Comparison of ENCODE assay signal across 11 cellular contexts in genomic region chr20:19827818-19828217, GRCh38.
DNase-seq lines count a peak whose midpoint lies in the region; ATAC-seq, FAIRE-seq and TF ChIP-seq lines count a peak whose summit lies in the region.
"Had no signal": no experiment of that assay in that cellular context is flagged by ENCODE, and none has a peak within 500 bp of the region (broad histone marks: within the 10 kb centered on the region; RNA-seq: fewer than 3 reads in every experiment).

No MANE protein-coding gene starts in this region.

- peak; percentile 23 for ATAC-seq in GM18519 (IDR thresholded peaks at IDR 0.05; ENCODE audit: low FRiP score, unreplicated experiment)
- ATAC-seq in GM21515 (IDR thresholded peaks at IDR 0.05; ENCODE audit: unreplicated experiment) = peak; percentile 35
- peak; percentile 41 for ATAC-seq in HG03354 (IDR thresholded peaks at IDR 0.05; ENCODE audit: poor library complexity, severe bottlenecking, unreplicated experiment)
- no peak for ATAC-seq in central memory CD8-positive, alpha-beta T cell (replicated peaks; ENCODE audit: extremely low read depth, poor library complexity, severe bottlenecking)
- ATAC-seq in HepG2 = no peak

- intact Hi-C loops in HepG2 (cut with micrococcal nuclease; ENCODE audit: unreplicated experiment) = no loop called here

- 17% methylated on average over 1 of the region's 1 CpG for WGBS in HepG2 (ENCODE audit: low lambda C conversion rate)

- TF ChIP-seq POLR2A in HepG2 (IDR thresholded peaks at IDR 0.05; ENCODE audit: insufficient read depth in 1 of 2, low read depth in 2 of 2, low read length in 2 of 2) = no peak

- H3K4me1 ChIP-seq in HepG2 (ENCODE audit: insufficient read depth, low read length) = no peaks in the 10 kb centered on the region

- POLR2A ChIA-PET in HepG2 (lab: Yijun Ruan, JAX) = no interaction called here

- H4K20me1 ChIP-seq in HepG2 (ENCODE audit: insufficient read depth, low read length) = no peaks in the 10 kb centered on the region

- BruUV-seq in HepG2 (replicated peaks; lab: Mats Ljungman, UMichigan) = no TSS peak

- no peak for TF ChIP-seq EP300 in HepG2 (IDR thresholded peaks at IDR 0.05; ENCODE audit: low read depth in 2 of 2, low read length in 2 of 2)
- TF ChIP-seq EP300 in HepG2 (CRISPR knock-in tag; IDR thresholded peaks at IDR 0.05; ENCODE audit: borderline replicate concordance) = no peak

- TF ChIP-seq CTCF in HepG2 (CRISPR knock-in tag; IDR thresholded peaks at IDR 0.05) = no peak

- CTCF ChIA-PET in HepG2 (lab: Yijun Ruan, JAX; ENCODE audit: low intra/inter-chr PET ratio, low total read pairs) = no interaction called here

- no peaks in the 10 kb centered on the region for H3K9me3 ChIP-seq in HepG2 (ENCODE audit: low read length)

- H3K4me3 ChIP-seq in HepG2 (replicated peaks in 1 of 3; ENCODE audit: insufficient read depth in 1 of 3, low read depth in 2 of 3, low read length in 3 of 3) = no peak overlapping the region
- H3K4me3 ChIP-seq: SK-N-MC had no signal

- no peaks in the 10 kb centered on the region for H3K36me3 Mint-ChIP-seq in central memory CD8-positive, alpha-beta T cell (ENCODE audit: insufficient read depth)

- in situ Hi-C loops in HepG2 (cut with HindIII; ENCODE audit: extremely low pct_ligation_motif_present, low pct_unique_long_range_greater_than_20kb) = no loop called here

- H3K27ac Mint-ChIP-seq in central memory CD8-positive, alpha-beta T cell (ENCODE audit: low read depth) = no peak overlapping the region

- H3K36me3 ChIP-seq in HepG2 (replicated peaks in 1 of 2; ENCODE audit: control insufficient read depth in 1 of 2, insufficient read depth in 2 of 2, low read length in 2 of 2) = no peaks in the 10 kb centered on the region

- peaks cover 19% of the 10 kb centered on the region for H3K27me3 Mint-ChIP-seq in central memory CD8-positive, alpha-beta T cell

- no peaks in the 10 kb centered on the region for H3K9me3 Mint-ChIP-seq in central memory CD8-positive, alpha-beta T cell

- H3K27me3 ChIP-seq in HepG2 (ENCODE audit: control insufficient read depth in 1 of 2, insufficient read depth in 2 of 2, low read length in 2 of 2) = no peaks in the 10 kb centered on the region

- H2AFZ ChIP-seq in HepG2 (ENCODE audit: low read length) = no peak overlapping the region

- H3K4me2 ChIP-seq in HepG2 (ENCODE audit: low read depth, low read length) = no peak overlapping the region

- DNase-seq in central memory CD8-positive, alpha-beta T cell (ENCODE audit: low spot score in 2 of 2) = no peak
- no peak for DNase-seq in DMS 273 treated with DMSO at 0.1 percent for 48 hours (lab: John Stamatoyannopoulos, UW)
- no peak for DNase-seq in activated CD8-positive, alpha-beta memory T cell treated with anti-CD3 and anti-CD28 coated beads, Interleukin-2, amount 50 U/mL, for 4 hours
- DNase-seq in Kasumi-1 (lab: John Stamatoyannopoulos, UW) = no peak
- no peak for DNase-seq in HepG2 (ENCODE audit: low spot score)
- DNase-seq: activated CD8-positive, alpha-beta memory T cell treated with anti-CD3 and anti-CD28 coated beads, Interleukin-2, amount 50 U/mL, for 48 hours; NCI-H2107 had no signal

- no peak for FAIRE-seq in HepG2 (lab: Jason Lieb, UNC)

- peaks cover 5% of the 10 kb centered on the region for H3K4me1 Mint-ChIP-seq in central memory CD8-positive, alpha-beta T cell

- no peaks in the 10 kb centered on the region for H3K79me2 ChIP-seq in HepG2 (ENCODE audit: insufficient read depth, low read length)

- H3K27ac ChIP-seq in HepG2 (ENCODE audit: extremely low read length, insufficient read depth, low read length) = no peak overlapping the region
- H3K27ac ChIP-seq: SK-N-MC had no signal

- no peak for TF ChIP-seq RAD21 in HepG2 (CRISPR knock-in tag; IDR thresholded peaks at IDR 0.05)

- peak overlapping the region; percentile 5 for H3K4me3 Mint-ChIP-seq in central memory CD8-positive, alpha-beta T cell

- no peak overlapping the region for H3K9ac ChIP-seq in HepG2 (ENCODE audit: insufficient read depth, low read depth, low read length)

TF ChIP-seq in HepG2, 621 proteins besides CTCF, POLR2A, EP300 and RAD21:
- TF ChIP-seq RELA (CRISPR knock-in tag; IDR thresholded peaks at IDR 0.05) (no peak), GTF2F1 (IDR thresholded peaks at IDR 0.05; ENCODE audit: low read length) (no peak)

Comparison
In these comparisons a context has a peak if more than half of its experiments do, and no peak if none do; other contexts are left out.
1. ATAC-seq: peak in GM18519 (single experiment), GM21515 (single experiment) and HG03354 (single experiment); none in central memory CD8-positive, alpha-beta T cell (single experiment) and HepG2 (single experiment).